In genomic region chr19:4342421-4343055, GRCh38 we compare ENCODE assay signal across 8 cellular contexts. TPM values are rescaled to one million over a fixed set of nuclear protein-coding genes. Genes with fewer than 3 reads are reported as not detected.
DNase-seq lines count a peak whose midpoint lies in the region; ATAC-seq and TF ChIP-seq lines count a peak whose summit lies in the region.

No MANE protein-coding gene starts in this region.

- WGBS in testis, 2 donors: 1% methylated on average over 23 to 32 of the region's 32 CpGs

- H3K36me3 Mint-ChIP-seq in activated naive CD8-positive, alpha-beta T cell treated with anti-CD3 and anti-CD28 coated beads for 36 hours: peaks cover 8% of the 10 kb centered on the region
- no peaks in the 10 kb centered on the region for H3K36me3 Mint-ChIP-seq in glutamatergic neuron (ENCODE audit: unreplicated experiment)

- TF ChIP-seq POLR2A in testis (IDR thresholded peaks at IDR 0.05): peak; percentile 83

- H3K9me3 ChIP-seq in testis: no peaks in the 10 kb centered on the region

- no peaks in the 10 kb centered on the region for H3K36me3 ChIP-seq in testis (ENCODE audit: low read depth, missing control alignments)

- H3K4me1 ChIP-seq in testis: peaks cover 14% of the 10 kb centered on the region

- ATAC-seq in HG02610 (IDR thresholded peaks at IDR 0.05; ENCODE audit: unreplicated experiment): peak; percentile 91
- ATAC-seq in omental fat pad (ENCODE audit: low FRiP score): peak; percentile 95

- H3K4me3 ChIP-seq in testis: peak overlapping the region; percentile 75 to 79

- peaks cover 24% of the 10 kb centered on the region for H3K4me1 Mint-ChIP-seq in activated naive CD8-positive, alpha-beta T cell treated with anti-CD3 and anti-CD28 coated beads for 36 hours
- H3K4me1 Mint-ChIP-seq in glutamatergic neuron (ENCODE audit: low read depth, unreplicated experiment): peaks cover 9% of the 10 kb centered on the region

- DNase-seq in GM10248 (ENCODE audit: extremely low spot score): peak; percentile 93
- peak; percentile 99 for DNase-seq in NCI-H1092 (lab: John Stamatoyannopoulos, UW)
- DNase-seq in SKM-1 (lab: John Stamatoyannopoulos, UW; ENCODE audit: unreplicated experiment): peak; percentile 98
- peak; percentile 93 for DNase-seq in activated naive CD8-positive, alpha-beta T cell treated with anti-CD3 and anti-CD28 coated beads for 36 hours
- DNase-seq in glutamatergic neuron: peak; percentile 92
- peak; percentile 73 for DNase-seq in omental fat pad (ENCODE audit: low spot score)
- peak; percentile 99 for DNase-seq in testis

- no peaks in the 10 kb centered on the region for H3K27me3 Mint-ChIP-seq in activated naive CD8-positive, alpha-beta T cell treated with anti-CD3 and anti-CD28 coated beads for 36 hours
- peaks cover 14% of the 10 kb centered on the region for H3K27me3 Mint-ChIP-seq in glutamatergic neuron (ENCODE audit: unreplicated experiment)

- H3K27ac ChIP-seq in testis: peak overlapping the region; percentile 92 to 95

- peak overlapping the region; percentile 94 for H3K27ac Mint-ChIP-seq in activated naive CD8-positive, alpha-beta T cell treated with anti-CD3 and anti-CD28 coated beads for 36 hours
- peak overlapping the region; percentile 93 for H3K27ac Mint-ChIP-seq in glutamatergic neuron (ENCODE audit: unreplicated experiment)

- TF ChIP-seq CTCF in GM10248 (IDR thresholded peaks at IDR 0.05; ENCODE audit: control extremely low read depth, extremely low read depth, low read depth, missing control alignments): no peak
- TF ChIP-seq CTCF in glutamatergic neuron (IDR thresholded peaks at IDR 0.05; ENCODE audit: partially characterized antibody, unreplicated experiment): peak; percentile 12
- TF ChIP-seq CTCF in omental fat pad (IDR thresholded peaks at IDR 0.05): no peak
- peak in 1 of 3 experiments; percentile 7 for TF ChIP-seq CTCF in testis (IDR thresholded peaks at IDR 0.05)

- POLR2A ChIA-PET in GM10248 (lab: Yijun Ruan, JAX): interaction anchor here (0.5 to 2.0 kb wide), 10 partner anchors 9 to 1867 kb away, joined by 3 to 9 read pairs (median 4); partner anchors contain the start of genes CHAF1A, GADD45B and YJU2

- CTCF ChIA-PET in GM10248 (lab: Yijun Ruan, JAX): interaction anchor here (0.7 to 5.0 kb wide), 14 partner anchors 9 to 203 kb away, joined by 3 to 57 read pairs (median 7); partner anchors contain the start of genes CHAF1A and SH3GL1

- no peaks in the 10 kb centered on the region for H3K27me3 ChIP-seq in testis

- H3K4me3 Mint-ChIP-seq in activated naive CD8-positive, alpha-beta T cell treated with anti-CD3 and anti-CD28 coated beads for 36 hours: peak overlapping the region; percentile 88
- peak overlapping the region; percentile 87 for H3K4me3 Mint-ChIP-seq in glutamatergic neuron (ENCODE audit: unreplicated experiment)

- intact Hi-C loops in testis (cut with DNase I; ENCODE audit: low total_unique reads): no loop called here

- no peaks in the 10 kb centered on the region for H3K9me3 Mint-ChIP-seq in activated naive CD8-positive, alpha-beta T cell treated with anti-CD3 and anti-CD28 coated beads for 36 hours
- peaks cover 9% of the 10 kb centered on the region for H3K9me3 Mint-ChIP-seq in glutamatergic neuron (ENCODE audit: unreplicated experiment)

RNA-seq across cellular contexts. Expression of gene MPND, which starts 0.8 kb away (rescaled TPM):
- total RNA-seq in activated naive CD8-positive, alpha-beta T cell treated with anti-CD3 and anti-CD28 coated beads for 36 hours: 10 to 100 TPM; 15.6 to 18.8 TPM
- total RNA-seq in glutamatergic neuron (ENCODE audit: unreplicated experiment) (56.7 TPM), omental fat pad (1 to 10 TPM; 3.5 to 7.1 (median 6.0) TPM), testis (10 to 100 TPM in 1 of 2 donors, 1 to 10 TPM in 1; 9.1 to 13.3 TPM)
- polyA plus RNA-seq in testis (ENCODE audit: insufficient read depth, low read depth, low replicate concordance): 14.3 TPM

RNA-seq across cellular contexts. Expression of gene STAP2, which starts 3.9 kb away (rescaled TPM):
- 10 to 100 TPM; 12.3 to 13.1 TPM for total RNA-seq in activated naive CD8-positive, alpha-beta T cell treated with anti-CD3 and anti-CD28 coated beads for 36 hours
- total RNA-seq in glutamatergic neuron (ENCODE audit: unreplicated experiment) (18.1 TPM), omental fat pad (10 to 100 TPM in 2 of 4 donors, 1 to 10 TPM in 2; 4.6 to 18.8 (median 7.7) TPM), testis (1 to 10 TPM; 5.3 to 6.4 TPM)
- polyA plus RNA-seq in testis (ENCODE audit: insufficient read depth, low read depth, low replicate concordance): 6.2 TPM

RNA-seq across cellular contexts. Expression of gene FSD1, which starts 38.1 kb away (rescaled TPM):
- total RNA-seq in activated naive CD8-positive, alpha-beta T cell treated with anti-CD3 and anti-CD28 coated beads for 36 hours: 10 to 100 TPM; 21.0 to 21.3 TPM
- total RNA-seq in glutamatergic neuron (ENCODE audit: unreplicated experiment): 156 TPM
- not detected for total RNA-seq in omental fat pad
- total RNA-seq in testis: 10 to 100 TPM; 24.1 to 24.9 TPM
- 18.2 TPM for polyA plus RNA-seq in testis (ENCODE audit: insufficient read depth, low read depth, low replicate concordance)

RNA-seq across cellular contexts. Expression of gene TMIGD2, which starts 40.3 kb away (rescaled TPM):
- 10 to 100 TPM; 12.6 to 14.7 TPM for total RNA-seq in activated naive CD8-positive, alpha-beta T cell treated with anti-CD3 and anti-CD28 coated beads for 36 hours
- total RNA-seq in glutamatergic neuron (ENCODE audit: unreplicated experiment) (not detected), omental fat pad (under 1 TPM in 1 of 4 donors, not detected in 3; 0.79 TPM), testis (1 to 10 TPM in 1 of 2 donors, under 1 TPM in 1; 0.47 to 1.1 TPM)
- 0.83 TPM for polyA plus RNA-seq in testis (ENCODE audit: insufficient read depth, low read depth, low replicate concordance)

RNA-seq across cellular contexts. Expression of gene SH3GL1, which starts 57.8 kb away (rescaled TPM):
- total RNA-seq in activated naive CD8-positive, alpha-beta T cell treated with anti-CD3 and anti-CD28 coated beads for 36 hours: 10 to 100 TPM; 40.3 to 41.1 TPM
- 56.3 TPM for total RNA-seq in glutamatergic neuron (ENCODE audit: unreplicated experiment)
- total RNA-seq in omental fat pad: 10 to 100 TPM; 38.0 to 54.9 (median 48.2) TPM
- 10 to 100 TPM; 41.6 to 53.4 TPM for total RNA-seq in testis
- polyA plus RNA-seq in testis (ENCODE audit: insufficient read depth, low read depth, low replicate concordance): 47.3 TPM

Comparison
In these comparisons a context has a peak if more than half of its experiments do, and no peak if none do; other contexts are left out.
1. Peak in every context shown above with its lines: DNase-seq, ATAC-seq, H3K4me3 ChIP-seq and H3K27ac ChIP-seq.
2. RNA of gene FSD1, which starts 38.1 kb away (total RNA-seq): 156 TPM in glutamatergic neuron (single experiment), 24.1 to 24.9 TPM in testis and 21.0 to 21.3 TPM in activated naive CD8-positive, alpha-beta T cell treated with anti-CD3 and anti-CD28 coated beads for 36 hours; not detected in omental fat pad; every median in the first group is over 10 times any median in the second.